ENCODE assay signal across 23 cellular contexts in genomic region chr13:25778302-25778701, GRCh38.
A peak's percentile ranks its signal among the peaks of the same experiment; 100 is the strongest.
DNase-seq lines count a peak whose midpoint lies in the region; ATAC-seq and TF ChIP-seq lines count a peak whose summit lies in the region.
"Had no signal": no experiment of that assay in that cellular context is flagged by ENCODE, and none has a peak within 500 bp of the region (broad histone marks: within the 10 kb centered on the region; RNA-seq: fewer than 3 reads in every experiment).

No MANE protein-coding gene starts in this region.

- intact Hi-C loops in aorta (cut with DNase I) = no loop called here

- no peaks in the 10 kb centered on the region for H3K79me2 ChIP-seq in osteoblast (ENCODE audit: insufficient read depth, low read length)

- no peaks in the 10 kb centered on the region for H3K27me3 Mint-ChIP-seq in brain
- H3K27me3 Mint-ChIP-seq: activated CD4-positive, alpha-beta T cell treated with anti-CD3 and anti-CD28 coated beads, Interleukin-2, amount 10 ng/mL, durations not matched to agents 7 days and 5 days; activated naive CD8-positive, alpha-beta T cell had no signal

- TF ChIP-seq CTCF in GM12864 (IDR thresholded peaks at IDR 0.05; ENCODE audit: low read depth, low read length, missing control alignments) (no peak), brain (conservative IDR thresholded peaks at IDR 0.05) (no peak), osteoblast (IDR thresholded peaks at IDR 0.05; ENCODE audit: extremely low read depth, low read depth, low read length) (no peak)

- H2AFZ ChIP-seq in osteoblast (ENCODE audit: low read length) = no peak overlapping the region
- H2AFZ ChIP-seq: PC-9 had no signal

- H3K36me3 ChIP-seq in osteoblast (ENCODE audit: insufficient read depth, low read length) = no peaks in the 10 kb centered on the region
- no peaks in the 10 kb centered on the region for H3K36me3 ChIP-seq in aorta (ENCODE audit: control insufficient read depth in 1 of 2, insufficient read depth in 2 of 2, low read length in 1 of 2)
- H3K36me3 ChIP-seq: left ventricle myocardium inferior, prostate gland, SJCRH30, WERI-Rb-1 had no signal

- H3K4me1 ChIP-seq in osteoblast (ENCODE audit: insufficient read depth, low read length) (no peaks in the 10 kb centered on the region), aorta (ENCODE audit: control insufficient read depth in 1 of 2, insufficient read depth in 2 of 2, low read length in 2 of 2) (no peaks in the 10 kb centered on the region)
- H3K4me1 ChIP-seq: left ventricle myocardium inferior, prostate gland had no signal

- H3K9me3 Mint-ChIP-seq in brain = peaks cover 0 to 5% (median 0%) of the 10 kb centered on the region in 5 experiments
- H3K9me3 Mint-ChIP-seq: activated CD4-positive, alpha-beta T cell treated with anti-CD3 and anti-CD28 coated beads, Interleukin-2, amount 10 ng/mL, durations not matched to agents 7 days and 5 days; activated T-helper 1 cell treated with anti-CD3 and anti-CD28 coated beads, Interleukin-12 subunit alpha, Interleukin-12 subunit beta, Interleukin-2, Interleukin-4 antibody, amounts not matched to agents 30 ng/mL and 10 ng/mL and 1 ng/mL, durations not matched to agents 14 hours and 24 hours and 36 hours; T-helper 1 cell treated with Interleukin-12 subunit alpha and Interleukin-12 subunit beta and Interleukin-4 antibody, amounts not matched to agents 30 μg/mL and 1 μg/mL, for 36 hours had no signal

- peak; percentile 5 for DNase-seq in GM12864 (ENCODE audit: low read depth)
- peak; percentile 83 to 89 for DNase-seq in NOMO-1 (lab: John Stamatoyannopoulos, UW; ENCODE audit: unreplicated experiment in 2 of 2)
- DNase-seq in medulla oblongata (ENCODE audit: extremely low spot score) = no peak
- no peak for DNase-seq in NCI-H1694 (lab: John Stamatoyannopoulos, UW)
- no peak for DNase-seq in osteoblast (ENCODE audit: insufficient read length, low spot score, missing footprints)
- no peak for DNase-seq in aorta
- DNase-seq: activated CD4-positive, alpha-beta T cell treated with anti-CD3 and anti-CD28 coated beads, Interleukin-2, amount 10 ng/mL, durations not matched to agents 7 days and 5 days; effector CD4-positive, alpha-beta T cell; foreskin melanocyte; hippocampal formation; left ventricle myocardium inferior; NCI-H1436 treated with DMSO at 0.1 percent for 48 hours; PC-9; SJCRH30; WERI-Rb-1 had no signal

- H3K9me3 ChIP-seq in osteoblast (ENCODE audit: low read depth, low read length) (no peaks in the 10 kb centered on the region), aorta (ENCODE audit: control insufficient read depth, low read length) (no peaks in the 10 kb centered on the region)
- H3K9me3 ChIP-seq: left ventricle myocardium inferior, prostate gland, SJCRH30 had no signal

- H3K27me3 ChIP-seq in osteoblast (ENCODE audit: insufficient read depth, low read length) = no peaks in the 10 kb centered on the region
- H3K27me3 ChIP-seq in aorta (ENCODE audit: control insufficient read depth in 1 of 2, insufficient read depth in 2 of 2, low read length in 1 of 2) = no peaks in the 10 kb centered on the region
- H3K27me3 ChIP-seq: SJCRH30 had no signal

- H4K20me1 ChIP-seq in osteoblast (ENCODE audit: insufficient read depth, low read length) = no peaks in the 10 kb centered on the region

- peaks cover 54% of the 10 kb centered on the region for H3K4me1 Mint-ChIP-seq in brain
- H3K4me1 Mint-ChIP-seq: activated CD4-positive, alpha-beta T cell treated with anti-CD3 and anti-CD28 coated beads, Interleukin-2, amount 10 ng/mL, durations not matched to agents 7 days and 5 days had no signal

- 73 to 82% methylated on average over 5 of the region's 5 CpGs for WGBS in aorta, 2 donors

- H3K36me3 Mint-ChIP-seq in brain = peaks cover 8% of the 10 kb centered on the region
- H3K36me3 Mint-ChIP-seq: activated naive CD8-positive, alpha-beta T cell had no signal

- H3K4me3 Mint-ChIP-seq in brain = peak overlapping the region in 1 of 5 experiments; percentile 29
- H3K4me3 Mint-ChIP-seq: activated CD4-positive, alpha-beta T cell treated with anti-CD3 and anti-CD28 coated beads, Interleukin-2, amount 10 ng/mL, durations not matched to agents 7 days and 5 days; activated naive CD8-positive, alpha-beta T cell; activated T-helper 1 cell treated with anti-CD3 and anti-CD28 coated beads, Interleukin-12 subunit alpha, Interleukin-12 subunit beta, Interleukin-2, Interleukin-4 antibody, amounts not matched to agents 30 ng/mL and 10 ng/mL and 1 ng/mL, durations not matched to agents 14 hours and 24 hours and 36 hours; T-helper 1 cell treated with Interleukin-12 subunit alpha and Interleukin-12 subunit beta and Interleukin-4 antibody, amounts not matched to agents 30 μg/mL and 1 μg/mL, for 36 hours had no signal

- ATAC-seq in HG03025 (IDR thresholded peaks at IDR 0.05; ENCODE audit: low FRiP score, unreplicated experiment) (peak; percentile 64), aorta (ENCODE audit: low FRiP score) (no peak)
- ATAC-seq: esophagus mucosa, HCT116 had no signal

- peak overlapping the region in 4 of 5 experiments; percentile 2 to 95 (median 32) for H3K27ac Mint-ChIP-seq in brain
- H3K27ac Mint-ChIP-seq: activated CD4-positive, alpha-beta T cell treated with anti-CD3 and anti-CD28 coated beads, Interleukin-2, amount 10 ng/mL, durations not matched to agents 7 days and 5 days; activated naive CD8-positive, alpha-beta T cell; activated T-helper 1 cell treated with anti-CD3 and anti-CD28 coated beads, Interleukin-12 subunit alpha, Interleukin-12 subunit beta, Interleukin-2, Interleukin-4 antibody, amounts not matched to agents 30 ng/mL and 10 ng/mL and 1 ng/mL, durations not matched to agents 14 hours and 24 hours and 36 hours; T-helper 1 cell treated with Interleukin-12 subunit alpha and Interleukin-12 subunit beta and Interleukin-4 antibody, amounts not matched to agents 30 μg/mL and 1 μg/mL, for 36 hours had no signal

- H3K27ac ChIP-seq in osteoblast (ENCODE audit: low read depth, low read length) = no peak overlapping the region
- no peak overlapping the region for H3K27ac ChIP-seq in aorta (ENCODE audit: low read depth in 1 of 2, low read length in 2 of 2)
- H3K27ac ChIP-seq: left ventricle myocardium inferior, PC-9, prostate gland, SJCRH30, WERI-Rb-1 had no signal

- H3K4me3 ChIP-seq in GM12864 (ENCODE audit: low read depth, low read length) (no peak overlapping the region), osteoblast (ENCODE audit: insufficient read depth, low read length) (no peak overlapping the region), aorta (ENCODE audit: low read length in 2 of 2) (no peak overlapping the region)
- H3K4me3 ChIP-seq: left ventricle myocardium inferior, PC-9, prostate gland, SJCRH30 had no signal

- no peak overlapping the region for H3K4me2 ChIP-seq in osteoblast (ENCODE audit: insufficient read depth, low read length)
- H3K4me2 ChIP-seq: PC-9 had no signal

Comparison
In these comparisons a context has a peak if more than half of its experiments do, and no peak if none do; other contexts are left out.
1. DNase-seq: peak in GM12864 (single experiment) and NOMO-1 (2 of 2); none in medulla oblongata (single experiment), NCI-H1694 (single experiment), osteoblast (single experiment) and aorta (0 of 2).